In genomic region chrX:133401539-133401938, GRCh38 we compare ENCODE assay signal across 30 cellular contexts. TPM values are rescaled to one million over a fixed set of nuclear protein-coding genes. Genes with fewer than 3 reads are reported as not detected.
DNase-seq lines count a peak whose midpoint lies in the region; ATAC-seq and TF ChIP-seq lines count a peak whose summit lies in the region.
"Had no signal": no experiment of that assay in that cellular context is flagged by ENCODE, and none has a peak within 500 bp of the region (broad histone marks: within the 10 kb centered on the region; RNA-seq: fewer than 3 reads in every experiment).

No MANE protein-coding gene starts in this region.

- DNase-seq in DND-41 (no peak), astrocyte of the hippocampus (ENCODE audit: low read depth, low spot score) (peak; percentile 62), fibroblast of the conjunctiva (ENCODE audit: low read depth) (peak; percentile 2), SJCRH30 (no peak), immature natural killer cell (no peak), lower lobe of right lung (no peak)
- no peak for DNase-seq in activated CD4-positive, alpha-beta T cell treated with anti-CD3 and anti-CD28 coated beads for 4 hours
- DNase-seq: 8988T; activated CD4-positive, alpha-beta T cell treated with anti-CD3 and anti-CD28 coated beads for 36 hours; activated CD8-positive, alpha-beta memory T cell treated with anti-CD3 and anti-CD28 coated beads for 24 hours; aorta; Caco-2; caudate nucleus; GDM1; Karpas-422; NCI-H1436; NCI-H446 treated with DMSO at 0.1 percent for 48 hours; NCI-H774; substantia nigra; T-helper 9 cell; upper lobe of right lung had no signal

- ATAC-seq in DND-41 (ENCODE audit: insufficient read depth, low read depth) (no peak), lower lobe of right lung (no peak)
- ATAC-seq: activated CD4-positive, alpha-beta T cell treated with anti-CD3 and anti-CD28 coated beads for 36 hours; activated naive CD4-positive, alpha-beta T cell treated with anti-CD3 and anti-CD28 coated beads, Interleukin-2, amount 50 U/mL, for 72 hours; HepG2; left lobe of liver; stimulated activated effector memory CD8-positive, alpha-beta T cell treated with anti-CD3 and anti-CD28 coated beads, Interleukin-12 subunit alpha, Interleukin-12 subunit beta, amount 100 ng/mL, for 72 hours; upper lobe of right lung had no signal

- no peak overlapping the region for H3K4me3 ChIP-seq in DND-41 (ENCODE audit: low read depth in 1 of 2, low read length in 2 of 2)
- H3K4me3 ChIP-seq in rectal smooth muscle tissue (ENCODE audit: low read length) = no peak overlapping the region
- H3K4me3 ChIP-seq in SJCRH30 = no peak overlapping the region
- H3K4me3 ChIP-seq in lower lobe of right lung = no peak overlapping the region
- H3K4me3 ChIP-seq: upper lobe of right lung had no signal

- H3K27ac ChIP-seq in DND-41 (ENCODE audit: low read length) = no peak overlapping the region
- H3K27ac ChIP-seq in rectal smooth muscle tissue (ENCODE audit: low read depth, low read length) = peak overlapping the region; percentile 57
- no peak overlapping the region for H3K27ac ChIP-seq in SJCRH30
- H3K27ac ChIP-seq in lower lobe of right lung = no peak overlapping the region
- H3K27ac ChIP-seq: C4-2B, upper lobe of right lung had no signal

- H3K4me2 ChIP-seq in DND-41 (ENCODE audit: insufficient read depth, low read length) = 0 out of 2 replicates have a peak overlapping the region, but pooled peaks have one; percentile 41

- no peak overlapping the region for H3K9ac ChIP-seq in DND-41 (ENCODE audit: low read depth, low read length)
- no peak overlapping the region for H3K9ac ChIP-seq in rectal smooth muscle tissue (ENCODE audit: low read length)

- no peaks in the 10 kb centered on the region for H3K36me3 Mint-ChIP-seq in immature natural killer cell
- H3K36me3 Mint-ChIP-seq: activated naive CD4-positive, alpha-beta T cell treated with anti-CD3 and anti-CD28 coated beads, Interleukin-2, amount 50 U/mL, for 72 hours; memory B cell; stimulated activated effector memory CD8-positive, alpha-beta T cell treated with anti-CD3 and anti-CD28 coated beads, Interleukin-12 subunit alpha, Interleukin-12 subunit beta, amount 100 ng/mL, for 72 hours had no signal

- H3K36me3 ChIP-seq in DND-41 (ENCODE audit: insufficient read depth, low read length) = no peaks in the 10 kb centered on the region
- H3K36me3 ChIP-seq in rectal smooth muscle tissue (ENCODE audit: control insufficient read depth, insufficient read depth, low read length) = no peaks in the 10 kb centered on the region
- H3K36me3 ChIP-seq in SJCRH30 = no peaks in the 10 kb centered on the region
- no peaks in the 10 kb centered on the region for H3K36me3 ChIP-seq in lower lobe of right lung
- H3K36me3 ChIP-seq: upper lobe of right lung had no signal

- H4K20me1 ChIP-seq in DND-41 (ENCODE audit: insufficient read depth, low read length) = no peaks in the 10 kb centered on the region

- H3K4me1 Mint-ChIP-seq in immature natural killer cell = no peaks in the 10 kb centered on the region
- H3K4me1 Mint-ChIP-seq: memory B cell; stimulated activated effector memory CD8-positive, alpha-beta T cell treated with anti-CD3 and anti-CD28 coated beads, Interleukin-12 subunit alpha, Interleukin-12 subunit beta, amount 100 ng/mL, for 72 hours had no signal

- no peaks in the 10 kb centered on the region for H3K79me2 ChIP-seq in DND-41 (ENCODE audit: insufficient read depth, low read length)

- no peaks in the 10 kb centered on the region for H3K27me3 ChIP-seq in DND-41 (ENCODE audit: insufficient read depth, low read length, poor library complexity)
- no peaks in the 10 kb centered on the region for H3K27me3 ChIP-seq in rectal smooth muscle tissue (ENCODE audit: control insufficient read depth, insufficient read depth, low read length)
- H3K27me3 ChIP-seq in SJCRH30 = no peaks in the 10 kb centered on the region
- no peaks in the 10 kb centered on the region for H3K27me3 ChIP-seq in lower lobe of right lung (ENCODE audit: low read depth)
- H3K27me3 ChIP-seq: upper lobe of right lung had no signal

- H3K4me1 ChIP-seq in DND-41 (ENCODE audit: insufficient read depth, low read length) (peaks cover 22% of the 10 kb centered on the region), rectal smooth muscle tissue (ENCODE audit: control insufficient read depth, insufficient read depth, low read length) (peaks cover 3% of the 10 kb centered on the region), SJCRH30 (peaks cover 12% of the 10 kb centered on the region), lower lobe of right lung (no peaks in the 10 kb centered on the region)
- H3K4me1 ChIP-seq: Caco-2, upper lobe of right lung had no signal

- H3K9me3 ChIP-seq in DND-41 (ENCODE audit: insufficient read depth, low read length, severe bottlenecking) (no peaks in the 10 kb centered on the region), SJCRH30 (replicated peaks) (no peaks in the 10 kb centered on the region), lower lobe of right lung (no peaks in the 10 kb centered on the region)
- H3K9me3 ChIP-seq: Caco-2, upper lobe of right lung had no signal

- H3K9me3 Mint-ChIP-seq in immature natural killer cell = no peaks in the 10 kb centered on the region
- H3K9me3 Mint-ChIP-seq: dendritic cell treated with granulocyte-macrophage colony-stimulating factor and Interleukin-4, amounts not matched to agents 40 ng/mL and 50 ng/mL, for 4 days; memory B cell; stimulated activated effector memory CD8-positive, alpha-beta T cell treated with anti-CD3 and anti-CD28 coated beads, Interleukin-12 subunit alpha, Interleukin-12 subunit beta, amount 100 ng/mL, for 72 hours had no signal

- no peak overlapping the region for H2AFZ ChIP-seq in DND-41 (ENCODE audit: low read depth, low read length)

- TF ChIP-seq CTCF in DND-41 (IDR thresholded peaks at IDR 0.05; ENCODE audit: borderline replicate concordance, extremely low read depth, low read length, poor library complexity, severe bottlenecking) (no peak), lower lobe of right lung (IDR thresholded peaks at IDR 0.05) (no peak)

- H3K27ac Mint-ChIP-seq in immature natural killer cell = no peak overlapping the region
- H3K27ac Mint-ChIP-seq: activated CD4-positive, alpha-beta T cell treated with anti-CD3 and anti-CD28 coated beads for 36 hours; dendritic cell treated with granulocyte-macrophage colony-stimulating factor and Interleukin-4, amounts not matched to agents 40 ng/mL and 50 ng/mL, for 4 days; memory B cell; progenitor cell of endocrine pancreas; stimulated activated effector memory CD8-positive, alpha-beta T cell treated with anti-CD3 and anti-CD28 coated beads, Interleukin-12 subunit alpha, Interleukin-12 subunit beta, amount 100 ng/mL, for 72 hours had no signal

- no peak overlapping the region for H3K4me3 Mint-ChIP-seq in immature natural killer cell
- H3K4me3 Mint-ChIP-seq: activated CD4-positive, alpha-beta T cell treated with anti-CD3 and anti-CD28 coated beads for 36 hours; dendritic cell treated with granulocyte-macrophage colony-stimulating factor and Interleukin-4, amounts not matched to agents 40 ng/mL and 50 ng/mL, for 4 days; memory B cell; stimulated activated effector memory CD8-positive, alpha-beta T cell treated with anti-CD3 and anti-CD28 coated beads, Interleukin-12 subunit alpha, Interleukin-12 subunit beta, amount 100 ng/mL, for 72 hours had no signal

- H3K27me3 Mint-ChIP-seq in immature natural killer cell (ENCODE audit: low read depth in 3 of 3) = peaks cover 0 to 2% (median 2%) of the 10 kb centered on the region in 3 donors
- H3K27me3 Mint-ChIP-seq: activated CD4-positive, alpha-beta T cell treated with anti-CD3 and anti-CD28 coated beads for 36 hours; memory B cell had no signal

- intact Hi-C loops in lower lobe of right lung (cut with DNase I) = no loop called here

RNA-seq across cellular contexts. Expression of gene GPC4, which starts 13.8 kb away (rescaled TPM):
- 7.6 and 7.9 TPM in 2 replicates for total RNA-seq in SJCRH30 (2014; rRNA removed; shearing (Covaris generic))
- polyA plus RNA-seq in immature natural killer cell = not detected
- 41.9 TPM for total RNA-seq in lower lobe of right lung
- total RNA-seq: activated CD4-positive, alpha-beta T cell treated with anti-CD3 and anti-CD28 coated beads for 36 hours had no signal

Comparison
In these comparisons a context has a peak if more than half of its experiments do, and no peak if none do; other contexts are left out.
1. DNase-seq: peak in astrocyte of the hippocampus (single experiment) and fibroblast of the conjunctiva (single experiment); none in DND-41 (single experiment), SJCRH30 (0 of 2), immature natural killer cell (0 of 3), activated CD4-positive, alpha-beta T cell treated with anti-CD3 and anti-CD28 coated beads for 4 hours (0 of 2) and lower lobe of right lung (single experiment).